ENCODE assay signal across 9 cellular contexts in the genomic region with DNA sequence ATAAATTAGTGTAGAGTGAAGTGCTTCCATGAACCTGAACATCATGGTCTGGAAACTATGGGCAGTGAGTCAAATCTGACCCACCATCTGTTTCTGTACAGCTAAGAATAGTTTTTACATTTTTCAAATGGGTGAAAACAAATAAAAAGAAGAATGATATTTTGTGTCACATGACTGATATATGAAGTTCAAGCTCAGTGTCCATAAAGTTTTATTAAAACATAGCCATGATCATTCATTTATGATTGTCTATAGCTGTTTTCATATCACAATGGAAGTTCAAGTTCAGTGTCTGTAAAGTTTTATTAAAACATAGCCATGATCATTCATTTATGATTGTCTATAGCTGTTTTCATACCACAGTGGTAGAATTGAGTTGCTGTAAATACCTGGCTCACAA. TPM values are rescaled to one million over a fixed set of nuclear protein-coding genes. Genes with fewer than 3 reads are reported as not detected.
"Had no signal": no experiment of that assay in that cellular context is flagged by ENCODE, and none has a peak within 500 bp of the region (broad histone marks: within the 10 kb centered on the region; RNA-seq: fewer than 3 reads in every experiment).

No MANE protein-coding gene starts in this region.

- H3K4me1 Mint-ChIP-seq: IgD-negative memory B cell had no signal

- H3K27ac ChIP-seq: HL-60 had no signal

- H3K4me3 Mint-ChIP-seq: IgD-negative memory B cell had no signal

- DNase-seq: IMR-90, KBM-7, KG1 had no signal

- H3K27ac Mint-ChIP-seq: IgD-negative memory B cell had no signal

- ATAC-seq: HepG2 had no signal

- FAIRE-seq: HepG2, HTR-8/SVneo had no signal

RNA-seq across cellular contexts. Expression of a gene that starts 45.9 kb away (rescaled TPM):
- total RNA-seq: HT-29, HT1080, IMR-90 had no signal
- polyA plus RNA-seq: HepG2, IMR-90 had no signal

RNA-seq across cellular contexts. Expression of a gene that starts 57.9 kb away (rescaled TPM):
- total RNA-seq: HepG2, HT-29, HT1080, IMR-90 had no signal
- polyA plus RNA-seq: HepG2, IgD-negative memory B cell, IMR-90 had no signal
